Comparison of ENCODE assay signal across 24 cellular contexts in the genomic region with DNA sequence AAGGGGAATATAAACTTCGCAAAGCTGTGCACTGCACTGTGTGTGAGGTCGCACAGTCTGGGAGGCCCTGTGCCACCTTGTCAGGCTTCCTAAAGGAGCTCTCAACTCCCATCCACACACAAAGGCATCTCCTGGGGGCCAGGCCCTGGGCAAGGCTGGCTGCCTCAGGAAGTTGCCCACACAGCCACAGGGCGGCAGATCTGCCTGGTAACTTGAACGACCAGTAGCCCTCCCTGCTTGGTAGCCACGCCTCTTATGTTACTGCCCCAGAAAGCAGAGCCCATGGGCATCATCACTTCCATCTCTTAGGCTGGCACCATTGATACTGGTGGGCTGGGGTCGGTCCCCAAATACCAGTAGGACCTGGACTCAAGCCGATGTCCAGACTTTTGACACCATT.
"Had no signal": no experiment of that assay in that cellular context is flagged by ENCODE, and none has a peak within 500 bp of the region (broad histone marks: within the 10 kb centered on the region; RNA-seq: fewer than 3 reads in every experiment).

No MANE protein-coding gene starts in this region.

- H3K9ac ChIP-seq: neural progenitor cell had no signal

- H3K4me1 ChIP-seq: left ventricle myocardium inferior, sigmoid colon, upper lobe of left lung had no signal

- H3K27ac Mint-ChIP-seq: activated CD4-positive, alpha-beta memory T cell treated with anti-CD3 and anti-CD28 coated beads, Interleukin-2, amount 10 ng/mL, durations not matched to agents 7 days and 5 days; activated CD4-positive, alpha-beta T cell treated with anti-CD3 and anti-CD28 coated beads, Interleukin-2, amount 10 ng/mL, durations not matched to agents 24 days and 14 days; activated naive CD4-positive, alpha-beta T cell treated with anti-CD3 and anti-CD28 coated beads, Interleukin-2, amount 10 ng/mL, durations not matched to agents 7 days and 5 days; activated naive CD8-positive, alpha-beta T cell treated with anti-CD3 and anti-CD28 coated beads, Interleukin-2, amount 50 U/mL, for 24 hours; brain; dendritic cell treated with granulocyte-macrophage colony-stimulating factor and Interleukin-4, amounts not matched to agents 40 ng/mL and 50 ng/mL, for 4 days; mesothelial cell of epicardium; naive thymus-derived CD8-positive, alpha-beta T cell; neural progenitor cell; stimulated activated naive B cell treated with anti-CD40 and anti-IgM and Interleukin-4, amounts not matched to agents 10 μg/mL and 1 μg/mL and 100 μg/mL, for 72 hours; T-helper 17 cell had no signal

- H3K4me2 ChIP-seq: neural progenitor cell, smooth muscle cell had no signal

- DNase-seq: activated CD4-positive, alpha-beta memory T cell treated with anti-CD3 and anti-CD28 coated beads, Interleukin-2, amount 10 ng/mL, durations not matched to agents 7 days and 5 days; activated CD4-positive, alpha-beta T cell treated with anti-CD3 and anti-CD28 coated beads, Interleukin-2, amount 10 ng/mL, durations not matched to agents 24 days and 14 days; activated effector memory CD4-positive, alpha-beta T cell treated with anti-CD3 and anti-CD28 coated beads, Interleukin-2, amount 50 U/mL, for 16 hours; activated naive CD4-positive, alpha-beta T cell treated with anti-CD3 and anti-CD28 coated beads, Interleukin-2, amount 10 ng/mL, durations not matched to agents 7 days and 5 days; activated naive CD8-positive, alpha-beta T cell treated with anti-CD3 and anti-CD28 coated beads, Interleukin-2, amount 50 U/mL, for 24 hours; effector CD8-positive, alpha-beta T cell; erythroblast; foreskin fibroblast; left ventricle myocardium inferior; naive thymus-derived CD8-positive, alpha-beta T cell; retina; sigmoid colon; stimulated activated CD4-positive, alpha-beta T cell treated with anti-CD3 and anti-CD28 coated beads, Interleukin-15, amount 100 ng/mL, for 24 hours; stimulated activated CD4-positive, alpha-beta T cell treated with anti-CD3 and anti-CD28 coated beads, Interleukin-2, amount 100 ng/mL, for 48 hours; stimulated activated CD8-positive, alpha-beta memory T cell treated with anti-CD3 and anti-CD28 coated beads, Interleukin-4, amount 100 ng/mL, for 48 hours; stimulated activated naive B cell treated with anti-CD40 and anti-IgM and Interleukin-4, amounts not matched to agents 10 μg/mL and 1 μg/mL and 100 μg/mL, for 72 hours; T-helper 17 cell; upper lobe of left lung had no signal

- ATAC-seq: activated naive CD8-positive, alpha-beta T cell treated with anti-CD3 and anti-CD28 coated beads, Interleukin-2, amount 50 U/mL, for 24 hours; naive thymus-derived CD8-positive, alpha-beta T cell; stimulated activated naive B cell treated with anti-CD40 and anti-IgM and Interleukin-4, amounts not matched to agents 10 μg/mL and 1 μg/mL and 100 μg/mL, for 72 hours; T-helper 17 cell had no signal

- H2AFZ ChIP-seq: neural progenitor cell had no signal

- H3K4me3 ChIP-seq: left ventricle myocardium inferior, neural progenitor cell, sigmoid colon, smooth muscle cell, thoracic aorta, upper lobe of left lung had no signal

- H3K9me3 ChIP-seq: left ventricle myocardium inferior, sigmoid colon, thoracic aorta, upper lobe of left lung had no signal

- H3K27ac ChIP-seq: left ventricle myocardium inferior, neural progenitor cell, sigmoid colon, thoracic aorta, upper lobe of left lung had no signal

- H3K9me3 Mint-ChIP-seq: activated CD4-positive, alpha-beta memory T cell treated with anti-CD3 and anti-CD28 coated beads, Interleukin-2, amount 10 ng/mL, durations not matched to agents 7 days and 5 days; activated CD4-positive, alpha-beta T cell treated with anti-CD3 and anti-CD28 coated beads, Interleukin-2, amount 10 ng/mL, durations not matched to agents 24 days and 14 days; activated naive CD4-positive, alpha-beta T cell treated with anti-CD3 and anti-CD28 coated beads, Interleukin-2, amount 10 ng/mL, durations not matched to agents 7 days and 5 days; activated naive CD8-positive, alpha-beta T cell treated with anti-CD3 and anti-CD28 coated beads, Interleukin-2, amount 50 U/mL, for 24 hours; brain; dendritic cell treated with granulocyte-macrophage colony-stimulating factor and Interleukin-4, amounts not matched to agents 40 ng/mL and 50 ng/mL, for 4 days; mesothelial cell of epicardium; naive thymus-derived CD8-positive, alpha-beta T cell; neural progenitor cell; stimulated activated naive B cell treated with anti-CD40 and anti-IgM and Interleukin-4, amounts not matched to agents 10 μg/mL and 1 μg/mL and 100 μg/mL, for 72 hours had no signal

- H3K27me3 ChIP-seq: neural progenitor cell, sigmoid colon, upper lobe of left lung had no signal

- H3K36me3 Mint-ChIP-seq: activated naive CD4-positive, alpha-beta T cell treated with anti-CD3 and anti-CD28 coated beads, Interleukin-2, amount 10 ng/mL, durations not matched to agents 7 days and 5 days; brain; mesothelial cell of epicardium; naive thymus-derived CD8-positive, alpha-beta T cell; neural progenitor cell; stimulated activated naive B cell treated with anti-CD40 and anti-IgM and Interleukin-4, amounts not matched to agents 10 μg/mL and 1 μg/mL and 100 μg/mL, for 72 hours had no signal

- H3K36me3 ChIP-seq: left ventricle myocardium inferior, neural progenitor cell, sigmoid colon, thoracic aorta, upper lobe of left lung had no signal
